34 cellular contexts compared by ENCODE assay signal in genomic region chr6:2309138-2309537, GRCh38.
"Had no signal": no experiment of that assay in that cellular context is flagged by ENCODE, and none has a peak within 500 bp of the region (broad histone marks: within the 10 kb centered on the region; RNA-seq: fewer than 3 reads in every experiment).

No MANE protein-coding gene starts in this region.

- H3K27me3 ChIP-seq: MG63 had no signal

- H3K27ac ChIP-seq: KMS-11 had no signal

- H3K36me3 ChIP-seq: MG63 had no signal

- DNase-seq: Kasumi-1, KBM-7, KG1, MG63, MM.1S, MV-4-11, NCI-H1048, NCI-H1092, NCI-H1092 treated with DMSO at 0.1 percent for 48 hours, NCI-H1105, NCI-H1105 treated with DMSO at 0.1 percent for 48 hours, NCI-H1417, NCI-H1417 treated with DMSO at 0.1 percent for 48 hours, NCI-H1436, NCI-H1436 treated with DMSO at 0.1 percent for 48 hours, NCI-H146, NCI-H1694, NCI-H1694 treated with DMSO at 0.1 percent for 48 hours, NCI-H187, NCI-H187 treated with DMSO at 0.1 percent for 48 hours, NCI-H1930, NCI-H2029, NCI-H2029 treated with DMSO at 0.1 percent for 48 hours, NCI-H2081, NCI-H2081 treated with DMSO at 0.1 percent for 48 hours, NCI-H2107, NCI-H2171 treated with DMSO at 0.1 percent for 48 hours, NCI-H2227 treated with DMSO at 0.1 percent for 48 hours, NCI-H226, NCI-H446, NCI-H446 treated with DMSO at 0.1 percent for 48 hours, NCI-H510A, NCI-H510A treated with DMSO at 0.1 percent for 48 hours had no signal

- H3K4me3 ChIP-seq: MG63 had no signal

- H3K9me3 ChIP-seq: MG63 had no signal
